Comparison of ENCODE assay signal across 8 cellular contexts in the genomic region with DNA sequence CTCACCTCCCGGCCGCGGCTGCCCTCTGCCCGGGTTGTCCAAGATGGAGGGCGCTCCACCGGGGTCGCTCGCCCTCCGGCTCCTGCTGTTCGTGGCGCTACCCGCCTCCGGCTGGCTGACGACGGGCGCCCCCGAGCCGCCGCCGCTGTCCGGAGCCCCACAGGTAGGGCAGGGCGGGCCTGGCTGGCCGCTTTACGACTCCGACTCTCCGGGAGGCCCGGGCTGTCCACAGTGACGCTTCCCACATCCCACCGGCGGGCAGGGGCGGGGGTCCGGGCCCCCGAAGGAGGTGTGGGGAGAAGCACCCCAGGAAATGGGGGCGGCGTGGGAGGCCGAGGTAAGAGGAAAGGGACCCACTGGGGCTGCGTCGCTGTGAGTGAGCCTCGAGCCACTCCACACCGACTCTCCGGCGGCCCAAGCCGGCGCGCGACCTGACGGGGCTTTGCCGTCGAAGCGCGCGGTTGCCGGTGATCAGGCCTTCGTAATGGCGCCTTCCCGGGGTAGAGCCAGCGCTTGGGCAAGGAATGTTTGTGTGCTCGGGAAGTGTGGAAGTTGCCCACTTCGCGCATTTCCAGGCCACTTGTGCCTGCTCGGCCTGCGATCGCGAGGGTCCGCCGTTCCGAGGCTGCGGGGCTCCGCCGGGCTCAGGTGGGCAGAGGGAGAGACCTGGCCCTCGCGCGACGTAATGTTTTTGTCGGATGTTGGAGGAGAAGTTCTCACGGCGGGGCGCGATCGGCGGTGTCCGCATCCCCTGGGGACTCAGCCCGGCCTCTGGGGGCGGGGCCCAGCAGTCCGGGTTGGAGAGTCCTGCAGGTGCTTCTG. TPM values are rescaled to one million over a fixed set of nuclear protein-coding genes. Genes with fewer than 3 reads are reported as not detected.
A peak's percentile ranks its signal among the peaks of the same experiment; 100 is the strongest.
DNase-seq lines count a peak whose midpoint lies in the region; ATAC-seq and TF ChIP-seq lines count a peak whose summit lies in the region.

GINM1 (plus strand) TSS at position 4 of the 822 bp plus-strand sequence; CDS start at position 44, 40 bp downstream.

- peaks cover 25% of the 10 kb centered on the region for H3K4me1 ChIP-seq in CD4-positive, alpha-beta memory T cell (ENCODE audit: insufficient read depth, low read length)
- H3K4me1 ChIP-seq in ovary (ENCODE audit: insufficient read depth): no peaks in the 10 kb centered on the region

- intact Hi-C loops in CD4-positive, alpha-beta memory T cell (cut with micrococcal nuclease): loop anchor here (1.0 to 5.0 kb wide), 3 partner anchors 82 to 804 kb away; partner anchors contain the start of genes KATNA1 and NUP43
- intact Hi-C loops in ovary (cut with DNase I): no loop called here

- H3K27ac ChIP-seq in CD4-positive, alpha-beta memory T cell (ENCODE audit: low read depth, low read length): peak within 1 kb of the TSS; percentile 93
- peak within 1 kb of the TSS; percentile 86 to 90 for H3K27ac ChIP-seq in ovary

- WGBS in ovary, 3 donors: 0% methylated on average over 59 to 85 of the region's 85 CpGs

- no peaks in the 10 kb centered on the region for H3K9me3 Mint-ChIP-seq in CD4-positive, alpha-beta memory T cell
- H3K9me3 Mint-ChIP-seq in activated naive CD4-positive, alpha-beta T cell treated with anti-CD3 and anti-CD28 coated beads, Interleukin-2, amount 50 U/mL, for 72 hours: no peaks in the 10 kb centered on the region
- peaks cover 4% of the 10 kb centered on the region for H3K9me3 Mint-ChIP-seq in glutamatergic neuron (ENCODE audit: unreplicated experiment)

- no peaks in the 10 kb centered on the region for H3K27me3 Mint-ChIP-seq in CD4-positive, alpha-beta memory T cell
- no peaks in the 10 kb centered on the region for H3K27me3 Mint-ChIP-seq in glutamatergic neuron (ENCODE audit: unreplicated experiment)

- peak in 3 of 5 donors; percentile 41 to 63 (median 53) for DNase-seq in CD4-positive, alpha-beta memory T cell
- DNase-seq in activated naive CD4-positive, alpha-beta T cell treated with anti-CD3 and anti-CD28 coated beads, Interleukin-2, amount 50 U/mL, for 72 hours (ENCODE audit: low spot score in 2 of 2): no peak
- DNase-seq in glutamatergic neuron (peak; percentile 63), ovary (peak; percentile 47 to 71 (median 59)), ureter (ENCODE audit: low spot score) (peak; percentile 62)

- TF ChIP-seq EP300 in ovary (IDR thresholded peaks at IDR 0.05): no peak

- H3K27me3 ChIP-seq in CD4-positive, alpha-beta memory T cell (ENCODE audit: insufficient read depth, low read length): no peaks in the 10 kb centered on the region
- H3K27me3 ChIP-seq in ovary: no peaks in the 10 kb centered on the region

- H3K4me3 Mint-ChIP-seq in CD4-positive, alpha-beta memory T cell: peak within 1 kb of the TSS; percentile 94 to 98 (median 96)
- H3K4me3 Mint-ChIP-seq in glutamatergic neuron (ENCODE audit: unreplicated experiment): peak within 1 kb of the TSS; percentile 90

- no peaks in the 10 kb centered on the region for H3K9me3 ChIP-seq in CD4-positive, alpha-beta memory T cell (ENCODE audit: control insufficient read depth in 1 of 2, low read length in 2 of 2)
- no peaks in the 10 kb centered on the region for H3K9me3 ChIP-seq in ovary

- no peaks in the 10 kb centered on the region for H3K36me3 ChIP-seq in CD4-positive, alpha-beta memory T cell (ENCODE audit: insufficient read depth, low read length)
- no peaks in the 10 kb centered on the region for H3K36me3 ChIP-seq in ovary

- peaks cover 0 to 11% of the 10 kb centered on the region in 2 donors for H3K36me3 Mint-ChIP-seq in CD4-positive, alpha-beta memory T cell
- H3K36me3 Mint-ChIP-seq in activated naive CD4-positive, alpha-beta T cell treated with anti-CD3 and anti-CD28 coated beads, Interleukin-2, amount 50 U/mL, for 72 hours: peaks cover 0 to 7% of the 10 kb centered on the region in 2 donors
- H3K36me3 Mint-ChIP-seq in glutamatergic neuron (ENCODE audit: unreplicated experiment): no peaks in the 10 kb centered on the region

- TF ChIP-seq CTCF in glutamatergic neuron (IDR thresholded peaks at IDR 0.05; ENCODE audit: partially characterized antibody, unreplicated experiment) (no peak), ovary (IDR thresholded peaks at IDR 0.05) (no peak)

- TF ChIP-seq POLR2A in Raji (IDR thresholded peaks at IDR 0.05; ENCODE audit: insufficient read depth, low read depth, low read length) (peak; percentile 57; the same call in 1 of the 2 replicates), ovary (IDR thresholded peaks at IDR 0.05) (peak; percentile 50)

- POLR2A ChIA-PET in CD4-positive, alpha-beta memory T cell (lab: Charles Lee; ENCODE audit: partially characterized antibody): interaction anchor here (0.6 to 2.8 kb wide), 8 partner anchors 16 to 1885 kb away, joined by 3 to 31 read pairs (median 4); partner anchors contain the start of genes LATS1, PPIL4 and RMND1

- ATAC-seq in GM19351 (IDR thresholded peaks at IDR 0.05; ENCODE audit: unreplicated experiment) (peak; percentile 17), HG03565 (IDR thresholded peaks at IDR 0.05; ENCODE audit: unreplicated experiment) (peak; percentile 4)
- ATAC-seq in activated naive CD4-positive, alpha-beta T cell treated with anti-CD3 and anti-CD28 coated beads, Interleukin-2, amount 50 U/mL, for 72 hours: peak; percentile 23 to 27

- peaks cover 11 to 29% (median 17%) of the 10 kb centered on the region in 4 donors for H3K4me1 Mint-ChIP-seq in CD4-positive, alpha-beta memory T cell
- H3K4me1 Mint-ChIP-seq in glutamatergic neuron (ENCODE audit: low read depth, unreplicated experiment): no peaks in the 10 kb centered on the region

- H3K27ac Mint-ChIP-seq in CD4-positive, alpha-beta memory T cell: peak within 1 kb of the TSS; percentile 96 to 99 (median 98)
- peak within 1 kb of the TSS; percentile 90 to 97 for H3K27ac Mint-ChIP-seq in activated naive CD4-positive, alpha-beta T cell treated with anti-CD3 and anti-CD28 coated beads, Interleukin-2, amount 50 U/mL, for 72 hours
- H3K27ac Mint-ChIP-seq in glutamatergic neuron (ENCODE audit: unreplicated experiment): peak within 1 kb of the TSS; percentile 52

- CTCF ChIA-PET in CD4-positive, alpha-beta memory T cell (lab: Charles Lee; ENCODE audit: partially characterized antibody): interaction anchor here (4.8 to 5.1 kb wide), 2 partner anchors 15 to 21 kb away, joined by 20 to 30 read pairs; partner anchors contain the start of gene PPIL4

- H3K4me3 ChIP-seq in CD4-positive, alpha-beta memory T cell (ENCODE audit: low read length in 2 of 2): peak within 1 kb of the TSS; percentile 61 to 94
- H3K4me3 ChIP-seq in ovary: peak within 1 kb of the TSS; percentile 91

RNA-seq across cellular contexts. Expression of gene GINM1, which starts in this region (rescaled TPM):
- total RNA-seq in CD4-positive, alpha-beta memory T cell: 10 to 100 TPM; 17.1 to 18.5 TPM
- 10 to 100 TPM; 23.2 to 26.1 TPM for polyA plus RNA-seq in CD4-positive, alpha-beta memory T cell
- 10 to 100 TPM; 15.0 to 25.2 TPM for total RNA-seq in activated naive CD4-positive, alpha-beta T cell treated with anti-CD3 and anti-CD28 coated beads, Interleukin-2, amount 50 U/mL, for 72 hours
- 11.2 TPM for total RNA-seq in glutamatergic neuron (ENCODE audit: unreplicated experiment)
- total RNA-seq in ovary: 10 to 100 TPM; 50.4 to 82.6 (median 62.3) TPM
- polyA plus RNA-seq in ovary: 10 to 100 TPM; 68.3 to 69.8 TPM
- 44.8 TPM for total RNA-seq in ureter

Comparison
In these comparisons a context has a peak if more than half of its experiments do, and no peak if none do; other contexts are left out.
1. DNase-seq: peak in CD4-positive, alpha-beta memory T cell (3 of 5), glutamatergic neuron (single experiment), ovary (5 of 5) and ureter (single experiment); none in activated naive CD4-positive, alpha-beta T cell treated with anti-CD3 and anti-CD28 coated beads, Interleukin-2, amount 50 U/mL, for 72 hours (0 of 2).
2. Peak in every context shown above with its lines, with median percentiles within 50 percentile points of each other: H3K27ac Mint-ChIP-seq and ATAC-seq.